7 cellular contexts compared by ENCODE assay signal in genomic region chr14:20989464-20989786, GRCh38. TPM values are rescaled to one million over a fixed set of nuclear protein-coding genes. Genes with fewer than 3 reads are reported as not detected.
DNase-seq lines count a peak whose midpoint lies in the region.

No MANE protein-coding gene starts in this region.

- peaks cover 27% of the 10 kb centered on the region for H3K36me3 ChIP-seq in HUES48 (ENCODE audit: control insufficient read depth, insufficient read depth, low read length)
- peaks cover 29% of the 10 kb centered on the region for H3K36me3 ChIP-seq in iPS-20b (ENCODE audit: insufficient read depth, low read depth, low read length)
- H3K36me3 ChIP-seq in stomach smooth muscle (ENCODE audit: control insufficient read depth in 2 of 2, insufficient read depth in 2 of 2, low read length in 2 of 2): peaks cover 20 to 22% of the 10 kb centered on the region in 2 donors

- no peaks in the 10 kb centered on the region for H3K27me3 Mint-ChIP-seq in activated T-helper 2 cell treated with anti-CD3 and anti-CD28 coated beads, Interferon-gamma antibody, Interleukin-2, Interleukin-4, amounts not matched to agents 10 μg/mL and 5 μg/mL and 100 μg/mL, durations not matched to agents 14 hours and 24 hours and 36 hours (ENCODE audit: low read depth)

- H3K4me3 ChIP-seq in HUES48 (ENCODE audit: low read depth, low read length): peak overlapping the region; percentile 58
- H3K4me3 ChIP-seq in iPS-20b (ENCODE audit: low read length): peak overlapping the region; percentile 69
- peak overlapping the region in 1 of 2 donors; percentile 99 for H3K4me3 ChIP-seq in stomach smooth muscle (ENCODE audit: low read length in 2 of 2)

- H3K9me3 ChIP-seq in HUES48 (ENCODE audit: control insufficient read depth, insufficient read depth, low read length) (no peaks in the 10 kb centered on the region), iPS-20b (ENCODE audit: insufficient read depth, low read depth, low read length) (no peaks in the 10 kb centered on the region), stomach smooth muscle (ENCODE audit: control insufficient read depth in 2 of 2, low read length in 2 of 2) (no peaks in the 10 kb centered on the region)

- peak overlapping the region; percentile 84 for H3K27ac Mint-ChIP-seq in activated T-helper 2 cell treated with anti-CD3 and anti-CD28 coated beads, Interferon-gamma antibody, Interleukin-2, Interleukin-4, amounts not matched to agents 10 μg/mL and 5 μg/mL and 100 μg/mL, durations not matched to agents 14 hours and 24 hours and 36 hours

- H3K4me3 Mint-ChIP-seq in activated T-helper 2 cell treated with anti-CD3 and anti-CD28 coated beads, Interferon-gamma antibody, Interleukin-2, Interleukin-4, amounts not matched to agents 10 μg/mL and 5 μg/mL and 100 μg/mL, durations not matched to agents 14 hours and 24 hours and 36 hours (ENCODE audit: low read depth): peak overlapping the region; percentile 94

- peaks cover 18% of the 10 kb centered on the region for H3K4me1 Mint-ChIP-seq in activated T-helper 2 cell treated with anti-CD3 and anti-CD28 coated beads, Interferon-gamma antibody, Interleukin-2, Interleukin-4, amounts not matched to agents 10 μg/mL and 5 μg/mL and 100 μg/mL, durations not matched to agents 14 hours and 24 hours and 36 hours (ENCODE audit: low read depth)

- H3K9ac ChIP-seq in HUES48 (ENCODE audit: low read depth, low read length): no peak overlapping the region
- peak overlapping the region; percentile 66; the same call in 1 of the 2 replicates for H3K9ac ChIP-seq in iPS-20b (ENCODE audit: low read depth, low read length)
- H3K9ac ChIP-seq in stomach smooth muscle (ENCODE audit: low read length in 2 of 2): peak overlapping the region; percentile 7 to 79

- H3K36me3 Mint-ChIP-seq in activated T-helper 2 cell treated with anti-CD3 and anti-CD28 coated beads, Interferon-gamma antibody, Interleukin-2, Interleukin-4, amounts not matched to agents 10 μg/mL and 5 μg/mL and 100 μg/mL, durations not matched to agents 14 hours and 24 hours and 36 hours (ENCODE audit: low read depth): peaks cover 35% of the 10 kb centered on the region

- H3K27me3 ChIP-seq in HUES48 (ENCODE audit: control insufficient read depth, insufficient read depth, low read length) (no peaks in the 10 kb centered on the region), iPS-20b (ENCODE audit: insufficient read depth, low read length) (no peaks in the 10 kb centered on the region), stomach smooth muscle (ENCODE audit: control insufficient read depth in 1 of 2, insufficient read depth in 2 of 2, low read length in 2 of 2) (no peaks in the 10 kb centered on the region)

- DNase-seq in activated T-helper 2 cell treated with anti-CD3 and anti-CD28 coated beads, Interferon-gamma antibody, Interleukin-2, Interleukin-4, amounts not matched to agents 10 μg/mL and 5 μg/mL and 100 μg/mL, durations not matched to agents 14 hours and 24 hours and 36 hours (ENCODE audit: low spot score): no peak
- DNase-seq in AML-193 (lab: John Stamatoyannopoulos, UW) (no peak), superior temporal gyrus (ENCODE audit: extremely low spot score) (no peak), NCI-H1048 (lab: John Stamatoyannopoulos, UW) (no peak)

- H3K9me3 Mint-ChIP-seq in activated T-helper 2 cell treated with anti-CD3 and anti-CD28 coated beads, Interferon-gamma antibody, Interleukin-2, Interleukin-4, amounts not matched to agents 10 μg/mL and 5 μg/mL and 100 μg/mL, durations not matched to agents 14 hours and 24 hours and 36 hours: no peaks in the 10 kb centered on the region

- H3K4me1 ChIP-seq in HUES48 (ENCODE audit: control insufficient read depth, insufficient read depth, low read length): peaks cover 8% of the 10 kb centered on the region; the same call in 1 of the 2 replicates
- H3K4me1 ChIP-seq in iPS-20b (ENCODE audit: insufficient read depth, low read length): no peaks in the 10 kb centered on the region
- peaks cover 19% of the 10 kb centered on the region for H3K4me1 ChIP-seq in stomach smooth muscle (ENCODE audit: control insufficient read depth, insufficient read depth, low read length)

- intact Hi-C loops in activated T-helper 2 cell treated with anti-CD3 and anti-CD28 coated beads, Interferon-gamma antibody, Interleukin-2, Interleukin-4, amounts not matched to agents 10 μg/mL and 5 μg/mL and 100 μg/mL, durations not matched to agents 14 hours and 24 hours and 36 hours (cut with micrococcal nuclease): loop anchor here (1.0 kb wide), 1 partner anchor 18 kb away; no protein-coding TSS in a partner anchor

- H3K27ac ChIP-seq in HUES48 (ENCODE audit: low read depth, low read length) (peak overlapping the region; percentile 81), iPS-20b (ENCODE audit: low read length) (peak overlapping the region; percentile 45), stomach smooth muscle (ENCODE audit: low read length) (peak overlapping the region; percentile 81)

RNA-seq across cellular contexts. Expression of gene METTL17, which starts 0.4 kb away (rescaled TPM):
- 93.7 and 102 TPM in 2 replicates for total RNA-seq in activated T-helper 2 cell treated with anti-CD3 and anti-CD28 coated beads, Interferon-gamma antibody, Interleukin-2, Interleukin-4, amounts not matched to agents 10 μg/mL and 5 μg/mL and 100 μg/mL, durations not matched to agents 14 hours and 24 hours and 36 hours

RNA-seq across cellular contexts. Expression of gene SLC39A2, which starts 9.7 kb away (rescaled TPM):
- 0.18 and 0.30 TPM in 2 replicates for total RNA-seq in activated T-helper 2 cell treated with anti-CD3 and anti-CD28 coated beads, Interferon-gamma antibody, Interleukin-2, Interleukin-4, amounts not matched to agents 10 μg/mL and 5 μg/mL and 100 μg/mL, durations not matched to agents 14 hours and 24 hours and 36 hours

RNA-seq across cellular contexts. Expression of gene RNASE2, which starts 34.1 kb away (rescaled TPM):
- not detected in 2 replicates for total RNA-seq in activated T-helper 2 cell treated with anti-CD3 and anti-CD28 coated beads, Interferon-gamma antibody, Interleukin-2, Interleukin-4, amounts not matched to agents 10 μg/mL and 5 μg/mL and 100 μg/mL, durations not matched to agents 14 hours and 24 hours and 36 hours

RNA-seq across cellular contexts. Expression of gene NDRG2, which starts 35.4 kb away (rescaled TPM):
- 1.1 and 1.8 TPM in 2 replicates for total RNA-seq in activated T-helper 2 cell treated with anti-CD3 and anti-CD28 coated beads, Interferon-gamma antibody, Interleukin-2, Interleukin-4, amounts not matched to agents 10 μg/mL and 5 μg/mL and 100 μg/mL, durations not matched to agents 14 hours and 24 hours and 36 hours

RNA-seq across cellular contexts. Expression of gene TPPP2, which starts 40.6 kb away (rescaled TPM):
- not detected in 2 replicates for total RNA-seq in activated T-helper 2 cell treated with anti-CD3 and anti-CD28 coated beads, Interferon-gamma antibody, Interleukin-2, Interleukin-4, amounts not matched to agents 10 μg/mL and 5 μg/mL and 100 μg/mL, durations not matched to agents 14 hours and 24 hours and 36 hours
